ENCODE assay signal across 1 cellular context in genomic region chr2:145058457-145058856, GRCh38.
TF ChIP-seq lines count a peak whose summit lies in the region.

No MANE protein-coding gene starts in this region.

TF ChIP-seq in SK-N-SH, 30 proteins besides CTCF, POLR2A, EP300 and RAD21:
- no peak for TF ChIP-seq USF2 (IDR thresholded peaks at IDR 0.05; ENCODE audit: borderline replicate concordance, low read depth, low read length)
- TF ChIP-seq POLR2AphosphoS5 (IDR thresholded peaks at IDR 0.05; ENCODE audit: low read depth, low read length): no peak
- no peak for TF ChIP-seq USF1 (IDR thresholded peaks at IDR 0.05; ENCODE audit: borderline replicate concordance, low read depth)
- no peak for TF ChIP-seq IRF3 (IDR thresholded peaks at IDR 0.05; ENCODE audit: low read depth, low read length)
- TF ChIP-seq GATA2 (CRISPR knock-in tag; IDR thresholded peaks at IDR 0.05): no peak
- TF ChIP-seq FOSL2 (IDR thresholded peaks at IDR 0.05; ENCODE audit: borderline replicate concordance, low read depth): no peak
- TF ChIP-seq TCF12 (IDR thresholded peaks at IDR 0.05): no peak
- TF ChIP-seq YY1 (IDR thresholded peaks at IDR 0.05; ENCODE audit: low read depth): no peak
- no peak for TF ChIP-seq SMC3 (IDR thresholded peaks at IDR 0.05; ENCODE audit: low read depth, low read length)
- TF ChIP-seq TEAD4 (IDR thresholded peaks at IDR 0.05; ENCODE audit: borderline replicate concordance, insufficient read depth): no peak
- no peak for TF ChIP-seq ELF1 (IDR thresholded peaks at IDR 0.05)
- no peak for TF ChIP-seq REST (IDR thresholded peaks at IDR 0.05; ENCODE audit: low read depth, low read length)
- no peak for TF ChIP-seq MAX (IDR thresholded peaks at IDR 0.05; ENCODE audit: low read depth)
- no peak for TF ChIP-seq RFX5 (IDR thresholded peaks at IDR 0.05; ENCODE audit: low read length)
- no peak for TF ChIP-seq NRF1 (IDR thresholded peaks at IDR 0.05; ENCODE audit: low read depth, low read length)
- no peak for TF ChIP-seq NFIC (IDR thresholded peaks at IDR 0.05; ENCODE audit: borderline replicate concordance)
- no peak for TF ChIP-seq ZBTB33 (IDR thresholded peaks at IDR 0.05; ENCODE audit: borderline replicate concordance, low read depth)
- no peak for TF ChIP-seq MEF2A (IDR thresholded peaks at IDR 0.05; ENCODE audit: borderline replicate concordance, low read depth)
- no peak for TF ChIP-seq RCOR1 (IDR thresholded peaks at IDR 0.05; ENCODE audit: low read length)
TF ChIP-seq in SK-N-SH: peak in this region for 0.
